1 cellular context compared by ENCODE assay signal in the genomic region with DNA sequence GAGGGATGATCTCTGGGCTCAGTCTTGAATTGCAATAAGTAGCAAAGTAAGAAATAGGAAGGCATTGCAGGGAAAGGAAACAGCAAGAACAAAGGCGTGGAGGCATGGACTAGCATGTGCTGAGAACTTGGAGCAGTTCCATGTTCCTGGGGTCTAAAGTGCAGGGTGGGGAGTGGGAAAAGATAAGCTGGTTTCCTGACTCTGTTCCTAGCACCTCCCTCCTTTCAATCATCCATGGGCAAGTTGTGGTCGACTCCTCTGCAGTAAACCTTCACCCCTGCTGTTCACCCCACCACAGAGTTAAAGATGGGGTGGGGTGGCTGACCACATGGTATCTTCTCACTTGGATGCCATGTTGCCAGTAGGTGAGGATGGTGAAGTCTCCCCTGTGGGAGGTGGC.
TF ChIP-seq lines count a peak whose summit lies in the region.

No MANE protein-coding gene starts in this region.

TF ChIP-seq in HEK293, 187 proteins besides CTCF, POLR2A, EP300 and RAD21 (continued from another document):
- TF ChIP-seq, protein P1, sequence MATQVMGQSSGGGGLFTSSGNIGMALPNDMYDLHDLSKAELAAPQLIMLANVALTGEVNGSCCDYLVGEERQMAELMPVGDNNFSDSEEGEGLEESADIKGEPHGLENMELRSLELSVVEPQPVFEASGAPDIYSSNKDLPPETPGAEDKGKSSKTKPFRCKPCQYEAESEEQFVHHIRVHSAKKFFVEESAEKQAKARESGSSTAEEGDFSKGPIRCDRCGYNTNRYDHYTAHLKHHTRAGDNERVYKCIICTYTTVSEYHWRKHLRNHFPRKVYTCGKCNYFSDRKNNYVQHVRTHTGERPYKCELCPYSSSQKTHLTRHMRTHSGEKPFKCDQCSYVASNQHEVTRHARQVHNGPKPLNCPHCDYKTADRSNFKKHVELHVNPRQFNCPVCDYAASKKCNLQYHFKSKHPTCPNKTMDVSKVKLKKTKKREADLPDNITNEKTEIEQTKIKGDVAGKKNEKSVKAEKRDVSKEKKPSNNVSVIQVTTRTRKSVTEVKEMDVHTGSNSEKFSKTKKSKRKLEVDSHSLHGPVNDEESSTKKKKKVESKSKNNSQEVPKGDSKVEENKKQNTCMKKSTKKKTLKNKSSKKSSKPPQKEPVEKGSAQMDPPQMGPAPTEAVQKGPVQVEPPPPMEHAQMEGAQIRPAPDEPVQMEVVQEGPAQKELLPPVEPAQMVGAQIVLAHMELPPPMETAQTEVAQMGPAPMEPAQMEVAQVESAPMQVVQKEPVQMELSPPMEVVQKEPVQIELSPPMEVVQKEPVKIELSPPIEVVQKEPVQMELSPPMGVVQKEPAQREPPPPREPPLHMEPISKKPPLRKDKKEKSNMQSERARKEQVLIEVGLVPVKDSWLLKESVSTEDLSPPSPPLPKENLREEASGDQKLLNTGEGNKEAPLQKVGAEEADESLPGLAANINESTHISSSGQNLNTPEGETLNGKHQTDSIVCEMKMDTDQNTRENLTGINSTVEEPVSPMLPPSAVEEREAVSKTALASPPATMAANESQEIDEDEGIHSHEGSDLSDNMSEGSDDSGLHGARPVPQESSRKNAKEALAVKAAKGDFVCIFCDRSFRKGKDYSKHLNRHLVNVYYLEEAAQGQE (tag by site-specific recombination; IDR thresholded peaks at IDR 0.05): no peak
- peak; percentile 56 for TF ChIP-seq ZNF341 (tag by site-specific recombination; IDR thresholded peaks at IDR 0.05; ENCODE audit: low read depth)
- TF ChIP-seq ZNF555 (tag by site-specific recombination; conservative IDR thresholded peaks at IDR 0.05): no peak
- TF ChIP-seq ZNF26 (tag by site-specific recombination; IDR thresholded peaks at IDR 0.05): no peak
- TF ChIP-seq ZNF623 (tag by site-specific recombination; IDR thresholded peaks at IDR 0.05): no peak
- TF ChIP-seq ZNF398 (tag by site-specific recombination; IDR thresholded peaks at IDR 0.05): no peak
- peak; percentile 88 for TF ChIP-seq ZIC2 (tag by site-specific recombination; IDR thresholded peaks at IDR 0.05)
